7 cellular contexts compared by ENCODE assay signal in genomic region chr17:82031303-82031884, GRCh38. TPM values are rescaled to one million over a fixed set of nuclear protein-coding genes. Genes with fewer than 3 reads are reported as not detected.
A peak's percentile ranks its signal among the peaks of the same experiment; 100 is the strongest.
DNase-seq lines count a peak whose midpoint lies in the region; TF ChIP-seq lines count a peak whose summit lies in the region.

Gene RAC3 (plus strand): TSS chr17:82031678. CDS start chr17:82031762, 84 bp downstream.

- H3K27ac Mint-ChIP-seq in activated T-helper 1 cell treated with anti-CD3 and anti-CD28 coated beads, Interleukin-12 subunit alpha, Interleukin-12 subunit beta, Interleukin-2, Interleukin-4 antibody, amounts not matched to agents 30 ng/mL and 10 ng/mL and 1 ng/mL, durations not matched to agents 14 hours and 24 hours and 36 hours: peak within 1 kb of the TSS; percentile 84

- no peaks in the 10 kb centered on the region for H3K27me3 ChIP-seq in hepatocyte
- peaks cover 6 to 18% (median 7%) of the 10 kb centered on the region in 3 donors for H3K27me3 ChIP-seq in skeletal muscle tissue (ENCODE audit: control insufficient read depth in 3 of 3, insufficient read depth in 3 of 3, low read length in 3 of 3)

- CTCF ChIA-PET in GM10248 (lab: Yijun Ruan, JAX): interaction anchor here (1.2 to 9.3 kb wide), 10 partner anchors 8 to 261 kb away, joined by 3 to 87 read pairs (median 6); partner anchors contain the start of genes CENPX, DCXR and SLC16A3

- DNase-seq in GM10248 (ENCODE audit: extremely low spot score) (peak; percentile 68), Kasumi-1 (lab: John Stamatoyannopoulos, UW) (peak; percentile 35 to 39), hepatocyte (ENCODE audit: low spot score) (peak; percentile 79), NOMO-1 treated with DMSO at 0.1 percent for 48 hours (lab: John Stamatoyannopoulos, UW; ENCODE audit: unreplicated experiment) (no peak), NCI-H1694 (lab: John Stamatoyannopoulos, UW) (no peak)
- DNase-seq in activated T-helper 1 cell treated with anti-CD3 and anti-CD28 coated beads, Interleukin-12 subunit alpha, Interleukin-12 subunit beta, Interleukin-2, Interleukin-4 antibody, amounts not matched to agents 30 ng/mL and 10 ng/mL and 1 ng/mL, durations not matched to agents 14 hours and 24 hours and 36 hours (ENCODE audit: low spot score): no peak

- POLR2A ChIA-PET in GM10248 (lab: Yijun Ruan, JAX): interaction anchor here (0.5 kb wide), 1 partner anchor 105 kb away, joined by 3 read pairs; no protein-coding TSS in a partner anchor

- H3K4me1 Mint-ChIP-seq in activated T-helper 1 cell treated with anti-CD3 and anti-CD28 coated beads, Interleukin-12 subunit alpha, Interleukin-12 subunit beta, Interleukin-2, Interleukin-4 antibody, amounts not matched to agents 30 ng/mL and 10 ng/mL and 1 ng/mL, durations not matched to agents 14 hours and 24 hours and 36 hours (ENCODE audit: low read depth): peaks cover 10% of the 10 kb centered on the region

- peak within 1 kb of the TSS; percentile 33 for H3K27ac ChIP-seq in hepatocyte
- no peak within 1 kb of the TSS for H3K27ac ChIP-seq in skeletal muscle tissue (ENCODE audit: low read depth, low read length)

- H3K36me3 ChIP-seq in hepatocyte (replicated peaks; ENCODE audit: insufficient read depth, low read depth): no peaks in the 10 kb centered on the region
- peaks cover 2 to 14% (median 7%) of the 10 kb centered on the region in 3 donors for H3K36me3 ChIP-seq in skeletal muscle tissue (ENCODE audit: control insufficient read depth in 3 of 3, insufficient read depth in 3 of 3, low read length in 3 of 3)

- H3K4me2 ChIP-seq in hepatocyte: peak within 1 kb of the TSS; percentile 100

- 0% methylated on average over 3 of the region's 96 CpGs for WGBS in hepatocyte (ENCODE audit: low lambda C conversion rate, missing lambda C conversion rate)

- peak within 1 kb of the TSS; percentile 87 for H3K4me3 Mint-ChIP-seq in activated T-helper 1 cell treated with anti-CD3 and anti-CD28 coated beads, Interleukin-12 subunit alpha, Interleukin-12 subunit beta, Interleukin-2, Interleukin-4 antibody, amounts not matched to agents 30 ng/mL and 10 ng/mL and 1 ng/mL, durations not matched to agents 14 hours and 24 hours and 36 hours

- TF ChIP-seq CTCF in GM10248 (IDR thresholded peaks at IDR 0.05; ENCODE audit: control extremely low read depth, extremely low read depth, low read depth, missing control alignments): no peak
- no peak for TF ChIP-seq CTCF in hepatocyte (IDR thresholded peaks at IDR 0.05; ENCODE audit: poor library complexity)

- no peaks in the 10 kb centered on the region for H3K27me3 Mint-ChIP-seq in activated T-helper 1 cell treated with anti-CD3 and anti-CD28 coated beads, Interleukin-12 subunit alpha, Interleukin-12 subunit beta, Interleukin-2, Interleukin-4 antibody, amounts not matched to agents 30 ng/mL and 10 ng/mL and 1 ng/mL, durations not matched to agents 14 hours and 24 hours and 36 hours (ENCODE audit: insufficient read depth)

- H3K9me3 ChIP-seq in hepatocyte (ENCODE audit: low read depth) (no peaks in the 10 kb centered on the region), skeletal muscle tissue (ENCODE audit: control insufficient read depth in 3 of 3, low read length in 3 of 3) (no peaks in the 10 kb centered on the region)

- no peaks in the 10 kb centered on the region for H4K20me1 ChIP-seq in hepatocyte (ENCODE audit: insufficient read depth, poor library complexity, severe bottlenecking)

- H3K4me1 ChIP-seq in hepatocyte (ENCODE audit: insufficient read depth) (peaks cover 16% of the 10 kb centered on the region), skeletal muscle tissue (ENCODE audit: control insufficient read depth in 3 of 3, insufficient read depth in 3 of 3, low read length in 3 of 3) (peaks cover 8 to 34% (median 34%) of the 10 kb centered on the region in 3 donors)

- no peaks in the 10 kb centered on the region for H3K9me2 ChIP-seq in hepatocyte (replicated peaks; ENCODE audit: insufficient read depth)

- peak within 1 kb of the TSS; percentile 39 for H2AFZ ChIP-seq in hepatocyte

- H3K4me3 ChIP-seq in hepatocyte (peak within 1 kb of the TSS; percentile 45), skeletal muscle tissue (ENCODE audit: low read length in 3 of 3) (peak within 1 kb of the TSS; percentile 7 to 71 (median 54))

- intact Hi-C loops in activated T-helper 1 cell treated with anti-CD3 and anti-CD28 coated beads, Interleukin-12 subunit alpha, Interleukin-12 subunit beta, Interleukin-2, Interleukin-4 antibody, amounts not matched to agents 30 ng/mL and 10 ng/mL and 1 ng/mL, durations not matched to agents 14 hours and 24 hours and 36 hours (cut with micrococcal nuclease): loop anchor here (1.0 to 2.0 kb wide), 2 partner anchors 8 to 55 kb away; partner anchors contain the start of genes ASPSCR1 and LRRC45

- peak within 1 kb of the TSS in 1 of 3 donors; percentile 50 for H3K9ac ChIP-seq in skeletal muscle tissue (ENCODE audit: low read depth in 1 of 3, low read length in 3 of 3)

- peaks cover 13% of the 10 kb centered on the region for H3K36me3 Mint-ChIP-seq in activated T-helper 1 cell treated with anti-CD3 and anti-CD28 coated beads, Interleukin-12 subunit alpha, Interleukin-12 subunit beta, Interleukin-2, Interleukin-4 antibody, amounts not matched to agents 30 ng/mL and 10 ng/mL and 1 ng/mL, durations not matched to agents 14 hours and 24 hours and 36 hours (ENCODE audit: low read depth)

- no peaks in the 10 kb centered on the region for H3K9me3 Mint-ChIP-seq in activated T-helper 1 cell treated with anti-CD3 and anti-CD28 coated beads, Interleukin-12 subunit alpha, Interleukin-12 subunit beta, Interleukin-2, Interleukin-4 antibody, amounts not matched to agents 30 ng/mL and 10 ng/mL and 1 ng/mL, durations not matched to agents 14 hours and 24 hours and 36 hours

- peaks cover 9% of the 10 kb centered on the region for H3K79me2 ChIP-seq in hepatocyte

RNA-seq across cellular contexts. Expression of gene RAC3, which starts in this region (rescaled TPM):
- 7.6 and 9.4 TPM in 2 replicates for total RNA-seq in activated T-helper 1 cell treated with anti-CD3 and anti-CD28 coated beads, Interleukin-12 subunit alpha, Interleukin-12 subunit beta, Interleukin-2, Interleukin-4 antibody, amounts not matched to agents 30 ng/mL and 10 ng/mL and 1 ng/mL, durations not matched to agents 14 hours and 24 hours and 36 hours
- 11.8 and 13.7 TPM in 2 replicates for total RNA-seq in hepatocyte
- polyA plus RNA-seq in hepatocyte: 5.2 and 5.5 TPM in 2 replicates
- 8.4 TPM for total RNA-seq in skeletal muscle tissue

Comparison
In these comparisons a context has a peak if more than half of its experiments do, and no peak if none do; other contexts are left out.
1. DNase-seq: peak in GM10248 (single experiment), Kasumi-1 (2 of 2) and hepatocyte (single experiment); none in activated T-helper 1 cell treated with anti-CD3 and anti-CD28 coated beads, Interleukin-12 subunit alpha, Interleukin-12 subunit beta, Interleukin-2, Interleukin-4 antibody, amounts not matched to agents 30 ng/mL and 10 ng/mL and 1 ng/mL, durations not matched to agents 14 hours and 24 hours and 36 hours (single experiment), NOMO-1 treated with DMSO at 0.1 percent for 48 hours (single experiment) and NCI-H1694 (single experiment).